ENCODE assay signal across 1 cellular context in genomic region chr16:17228048-17228707, GRCh38.
TF ChIP-seq lines count a peak whose summit lies in the region.

No MANE protein-coding gene starts in this region.

TF ChIP-seq in K562, 482 proteins besides CTCF, POLR2A, EP300 and RAD21 (continued from another document):
- TF ChIP-seq ZNF609 (CRISPR knock-in tag; IDR thresholded peaks at IDR 0.05; ENCODE audit: borderline replicate concordance) (no peak), ZNF184 (CRISPR knock-in tag; IDR thresholded peaks at IDR 0.05) (no peak), ZNF518B (CRISPR knock-in tag; IDR thresholded peaks at IDR 0.05) (no peak), ATF3 (IDR thresholded peaks at IDR 0.05) (no peak), ATF3 (CRISPR knock-in tag; conservative IDR thresholded peaks at IDR 0.05) (no peak)
